Comparison of ENCODE assay signal across 8 cellular contexts in the genomic region with DNA sequence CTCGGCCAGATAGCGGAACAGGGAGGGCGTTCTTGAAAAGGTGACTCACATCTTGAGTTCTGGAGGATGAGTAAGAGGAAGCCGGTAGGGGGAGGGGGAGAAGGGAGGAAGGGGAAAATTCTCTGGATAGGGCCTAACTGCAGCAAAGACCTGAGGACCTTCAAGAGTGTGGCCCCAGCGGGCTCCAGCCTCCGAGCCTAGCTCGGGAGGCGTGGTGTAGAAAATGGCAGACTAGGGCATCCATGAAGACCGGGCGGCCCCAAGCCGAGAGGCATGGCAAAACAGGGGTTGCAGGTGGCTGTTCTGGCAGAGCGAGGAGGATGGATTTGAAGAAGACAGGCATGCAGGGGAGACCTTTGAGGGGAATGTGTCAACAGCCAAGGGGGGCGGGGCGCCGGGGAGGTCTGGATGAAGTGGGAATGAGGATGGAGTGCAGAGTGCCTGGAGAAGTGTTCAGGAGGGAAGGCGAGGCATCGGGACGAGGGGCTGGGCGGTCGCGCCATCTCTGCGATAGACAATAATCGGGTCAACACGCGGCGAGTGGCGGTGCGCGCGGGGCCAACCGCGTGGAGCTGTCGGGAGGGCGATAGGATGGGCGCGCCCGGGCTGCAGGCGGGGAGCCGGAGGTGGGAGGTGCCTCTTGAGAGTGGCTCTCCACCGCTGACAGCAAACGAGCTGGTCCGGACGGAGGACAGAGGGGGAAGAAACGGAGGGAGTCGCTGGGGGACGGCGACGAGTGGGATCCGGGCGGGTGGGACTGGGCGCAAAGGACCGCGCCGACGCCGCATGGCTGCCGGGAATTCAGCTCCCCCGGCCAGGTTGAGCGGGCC. TPM values are rescaled to one million over a fixed set of nuclear protein-coding genes. Genes with fewer than 3 reads are reported as not detected.
A peak's percentile ranks its signal among the peaks of the same experiment; 100 is the strongest.
DNase-seq lines count a peak whose midpoint lies in the region; ATAC-seq and TF ChIP-seq lines count a peak whose summit lies in the region.

No MANE protein-coding gene starts in this region.

- H3K27me3 ChIP-seq in right lobe of liver = peaks cover 0 to 24% of the 10 kb centered on the region in 2 donors

- H3K9me3 Mint-ChIP-seq in activated CD4-positive, alpha-beta T cell treated with anti-CD3 and anti-CD28 coated beads, Interleukin-2, amount 10 ng/mL, durations not matched to agents 24 days and 14 days = no peaks in the 10 kb centered on the region

- intact Hi-C loops in activated CD4-positive, alpha-beta T cell treated with anti-CD3 and anti-CD28 coated beads, Interleukin-2, amount 10 ng/mL, durations not matched to agents 24 days and 14 days (cut with micrococcal nuclease) = loop anchor here (2.0 to 5.0 kb wide), 2 partner anchors 130 to 143 kb away; partner anchors contain the start of gene MDK
- intact Hi-C loops in right lobe of liver (cut with DNase I) = loop anchor here in 1 of 2 donors (5.0 kb wide), 1 partner anchor 80 kb away; no protein-coding TSS in a partner anchor

- ATAC-seq in right lobe of liver = peak; percentile 32 to 55 (median 42)

- H3K4me3 Mint-ChIP-seq in activated CD4-positive, alpha-beta T cell treated with anti-CD3 and anti-CD28 coated beads, Interleukin-2, amount 10 ng/mL, durations not matched to agents 24 days and 14 days = peak overlapping the region; percentile 88

- peaks cover 28% of the 10 kb centered on the region for H3K4me1 Mint-ChIP-seq in activated CD4-positive, alpha-beta T cell treated with anti-CD3 and anti-CD28 coated beads, Interleukin-2, amount 10 ng/mL, durations not matched to agents 24 days and 14 days

- H3K36me3 ChIP-seq in right lobe of liver = no peaks in the 10 kb centered on the region

- peak; percentile 29 for DNase-seq in DMS53 treated with DMSO at 0.1 percent for 48 hours (lab: John Stamatoyannopoulos, UW; ENCODE audit: unreplicated experiment)
- peak; percentile 34 to 64 for DNase-seq in NCI-H1930 (lab: John Stamatoyannopoulos, UW)
- peak; percentile 87 for DNase-seq in activated CD4-positive, alpha-beta T cell treated with anti-CD3 and anti-CD28 coated beads, Interleukin-2, amount 10 ng/mL, durations not matched to agents 24 days and 14 days
- peak; percentile 75 for DNase-seq in dermis blood vessel endothelial cell
- DNase-seq in right lobe of liver = peak; percentile 53 to 73 (median 68)
- DNase-seq in stimulated activated CD4-positive, alpha-beta T cell treated with anti-CD3 and anti-CD28 coated beads, TNF-alpha, amount 100 ng/mL, for 24 hours (ENCODE audit: low read depth in 3 of 3) = peak in 2 of 3 experiments; percentile 29 to 59
- DNase-seq in UCSD-AML1 (lab: John Stamatoyannopoulos, UW; ENCODE audit: unreplicated experiment) = no peak
- DNase-seq in NCI-H2107 (lab: John Stamatoyannopoulos, UW) = no peak

- WGBS in right lobe of liver (ENCODE audit: insufficient coverage, low coverage, low lambda C conversion rate, missing lambda C conversion rate) = 11% methylated on average over 25 of the region's 59 CpGs

- H3K36me3 Mint-ChIP-seq in activated CD4-positive, alpha-beta T cell treated with anti-CD3 and anti-CD28 coated beads, Interleukin-2, amount 10 ng/mL, durations not matched to agents 24 days and 14 days (ENCODE audit: low read depth) = no peaks in the 10 kb centered on the region

- peak overlapping the region; percentile 58 to 84 (median 59) for H3K27ac ChIP-seq in right lobe of liver

- TF ChIP-seq CTCF in right lobe of liver (IDR thresholded peaks at IDR 0.05) = no peak

- no peaks in the 10 kb centered on the region for H3K9me3 ChIP-seq in right lobe of liver

- H3K4me3 ChIP-seq in right lobe of liver = peak overlapping the region; percentile 20 to 48 (median 26)

- peaks cover 0 to 19% (median 4%) of the 10 kb centered on the region in 4 donors for H3K4me1 ChIP-seq in right lobe of liver

- H3K27me3 Mint-ChIP-seq in activated CD4-positive, alpha-beta T cell treated with anti-CD3 and anti-CD28 coated beads, Interleukin-2, amount 10 ng/mL, durations not matched to agents 24 days and 14 days = peaks cover 32% of the 10 kb centered on the region

- TF ChIP-seq POLR2A in right lobe of liver (IDR thresholded peaks at IDR 0.05) = no peak

- peak overlapping the region; percentile 93 for H3K27ac Mint-ChIP-seq in activated CD4-positive, alpha-beta T cell treated with anti-CD3 and anti-CD28 coated beads, Interleukin-2, amount 10 ng/mL, durations not matched to agents 24 days and 14 days

RNA-seq across cellular contexts. Expression of gene CREB3L1, which starts 40.0 kb away (rescaled TPM):
- 0.09 and 0.17 TPM in 2 replicates for total RNA-seq in activated CD4-positive, alpha-beta T cell treated with anti-CD3 and anti-CD28 coated beads, Interleukin-2, amount 10 ng/mL, durations not matched to agents 24 days and 14 days
- total RNA-seq in dermis blood vessel endothelial cell (0.33 and 0.68 TPM in 2 replicates), right lobe of liver (under 1 TPM; 0.07 to 0.37 (median 0.24) TPM)

Comparison
In these comparisons a context has a peak if more than half of its experiments do, and no peak if none do; other contexts are left out.
1. DNase-seq: peak in DMS53 treated with DMSO at 0.1 percent for 48 hours (single experiment), NCI-H1930 (2 of 2), activated CD4-positive, alpha-beta T cell treated with anti-CD3 and anti-CD28 coated beads, Interleukin-2, amount 10 ng/mL, durations not matched to agents 24 days and 14 days (single experiment), dermis blood vessel endothelial cell (single experiment), right lobe of liver (3 of 3) and stimulated activated CD4-positive, alpha-beta T cell treated with anti-CD3 and anti-CD28 coated beads, TNF-alpha, amount 100 ng/mL, for 24 hours (2 of 3); none in UCSD-AML1 (single experiment) and NCI-H2107 (single experiment).